In genomic region chr5:178238711-178239592, GRCh38 we compare ENCODE assay signal across 11 cellular contexts. TPM values are rescaled to one million over a fixed set of nuclear protein-coding genes. Genes with fewer than 3 reads are reported as not detected.
A peak's percentile ranks its signal among the peaks of the same experiment; 100 is the strongest.
DNase-seq lines count a peak whose midpoint lies in the region; ATAC-seq and TF ChIP-seq lines count a peak whose summit lies in the region.
"Had no signal": no experiment of that assay in that cellular context is flagged by ENCODE, and none has a peak within 500 bp of the region (broad histone marks: within the 10 kb centered on the region; RNA-seq: fewer than 3 reads in every experiment).

No MANE protein-coding gene starts in this region.

- H3K9me3 ChIP-seq in cardiac muscle cell (ENCODE audit: low read depth) = no peaks in the 10 kb centered on the region
- no peaks in the 10 kb centered on the region for H3K9me3 ChIP-seq in liver (ENCODE audit: control insufficient read depth in 4 of 4, low read length in 3 of 4)
- no peaks in the 10 kb centered on the region for H3K9me3 ChIP-seq in upper lobe of right lung
- H3K9me3 ChIP-seq: MG63 had no signal

- peak overlapping the region; percentile 62 for H3K4me3 Mint-ChIP-seq in activated CD8-positive, alpha-beta memory T cell treated with anti-CD3 and anti-CD28 coated beads, Interleukin-2, amount 10 ng/mL, durations not matched to agents 7 days and 5 days

- intact Hi-C loops in Right ventricle myocardium inferior (cut with DNase I) (no loop called here), upper lobe of right lung (cut with DNase I) (no loop called here)

- no peak for TF ChIP-seq CTCF in cardiac muscle cell (IDR thresholded peaks at IDR 0.05; ENCODE audit: low read depth, low read length)
- no peak for TF ChIP-seq CTCF in liver (IDR thresholded peaks at IDR 0.05; ENCODE audit: low read depth, low read length, missing input control)
- no peak for TF ChIP-seq CTCF in upper lobe of right lung (IDR thresholded peaks at IDR 0.05)
- no peak for TF ChIP-seq CTCF in coronary artery (IDR thresholded peaks at IDR 0.05)

- CTCF ChIA-PET in activated CD8-positive, alpha-beta memory T cell treated with anti-CD3 and anti-CD28 coated beads, Interleukin-2, amount 10 ng/mL, durations not matched to agents 7 days and 5 days (lab: Charles Lee) = interaction anchor here (1.4 to 3.9 kb wide), 4 partner anchors 10 to 28 kb away, joined by 3 to 22 read pairs (median 10); no protein-coding TSS in a partner anchor

- no peaks in the 10 kb centered on the region for H3K27me3 ChIP-seq in cardiac muscle cell
- H3K27me3 ChIP-seq in liver (ENCODE audit: control insufficient read depth in 4 of 4, insufficient read depth in 4 of 4, low read length in 3 of 4) = no peaks in the 10 kb centered on the region
- H3K27me3 ChIP-seq in upper lobe of right lung = no peaks in the 10 kb centered on the region
- H3K27me3 ChIP-seq: MG63 had no signal

- no peaks in the 10 kb centered on the region for H3K4me1 ChIP-seq in cardiac muscle cell (ENCODE audit: low read depth)
- peaks cover 24 to 51% (median 33%) of the 10 kb centered on the region in 4 donors for H3K4me1 ChIP-seq in liver (ENCODE audit: control insufficient read depth in 4 of 4, insufficient read depth in 4 of 4, low read length in 3 of 4)
- H3K4me1 ChIP-seq in upper lobe of right lung = peaks cover 59% of the 10 kb centered on the region

- peak overlapping the region; percentile 39 to 56 for H3K9ac ChIP-seq in liver (ENCODE audit: low read depth in 1 of 2, low read length in 2 of 2)

- peaks cover 88% of the 10 kb centered on the region for H3K4me1 Mint-ChIP-seq in activated CD8-positive, alpha-beta memory T cell treated with anti-CD3 and anti-CD28 coated beads, Interleukin-2, amount 10 ng/mL, durations not matched to agents 7 days and 5 days

- peak overlapping the region; percentile 11 for H3K27ac ChIP-seq in cardiac muscle cell
- H3K27ac ChIP-seq in liver (ENCODE audit: low read depth in 1 of 2, low read length in 2 of 2) = peak overlapping the region; percentile 87 to 97
- H3K27ac ChIP-seq in upper lobe of right lung = peak overlapping the region; percentile 55
- H3K27ac ChIP-seq in coronary artery = peak overlapping the region in 1 of 2 donors; percentile 62

- ATAC-seq in Right ventricle myocardium inferior = no peak
- ATAC-seq in activated CD8-positive, alpha-beta memory T cell treated with anti-CD3 and anti-CD28 coated beads, Interleukin-2, amount 10 ng/mL, durations not matched to agents 7 days and 5 days = peak; percentile 63
- no peak for ATAC-seq in upper lobe of right lung

- H3K27ac Mint-ChIP-seq in activated CD8-positive, alpha-beta memory T cell treated with anti-CD3 and anti-CD28 coated beads, Interleukin-2, amount 10 ng/mL, durations not matched to agents 7 days and 5 days = peak overlapping the region; percentile 99

- H3K4me3 ChIP-seq in cardiac muscle cell (no peak overlapping the region), liver (ENCODE audit: low read depth in 1 of 3, low read length in 3 of 3) (no peak overlapping the region), upper lobe of right lung (no peak overlapping the region), coronary artery (no peak overlapping the region)
- H3K4me3 ChIP-seq: MG63 had no signal

- no peaks in the 10 kb centered on the region for H3K36me3 Mint-ChIP-seq in activated CD8-positive, alpha-beta memory T cell treated with anti-CD3 and anti-CD28 coated beads, Interleukin-2, amount 10 ng/mL, durations not matched to agents 7 days and 5 days

- no peak for TF ChIP-seq RAD21 in liver (IDR thresholded peaks at IDR 0.05)

- DNase-seq in cardiac muscle cell (ENCODE audit: low read depth in 1 of 2, low spot score in 1 of 2) = no peak
- no peak for DNase-seq in Right ventricle myocardium inferior (ENCODE audit: missing footprints)
- DNase-seq in activated CD8-positive, alpha-beta memory T cell treated with anti-CD3 and anti-CD28 coated beads, Interleukin-2, amount 10 ng/mL, durations not matched to agents 7 days and 5 days = peak; percentile 89
- DNase-seq in upper lobe of right lung = no peak
- DNase-seq in occipital lobe (lab: John Stamatoyannopoulos, UW) = no peak
- no peak for DNase-seq in NAMALWA (ENCODE audit: low spot score)
- no peak for DNase-seq in coronary artery (ENCODE audit: low spot score)
- DNase-seq: mesenchymal stem cell, MG63, NCI-H82 had no signal

- no peaks in the 10 kb centered on the region for H3K36me3 ChIP-seq in cardiac muscle cell
- no peaks in the 10 kb centered on the region for H3K36me3 ChIP-seq in liver (ENCODE audit: control insufficient read depth in 4 of 4, insufficient read depth in 3 of 4, low read depth in 1 of 4, low read length in 3 of 4)
- H3K36me3 ChIP-seq in upper lobe of right lung = no peaks in the 10 kb centered on the region

- H3K27me3 Mint-ChIP-seq in activated CD8-positive, alpha-beta memory T cell treated with anti-CD3 and anti-CD28 coated beads, Interleukin-2, amount 10 ng/mL, durations not matched to agents 7 days and 5 days = no peaks in the 10 kb centered on the region

- 54% methylated on average over 17 of the region's 17 CpGs for WGBS in liver

- H3K9me3 Mint-ChIP-seq in activated CD8-positive, alpha-beta memory T cell treated with anti-CD3 and anti-CD28 coated beads, Interleukin-2, amount 10 ng/mL, durations not matched to agents 7 days and 5 days (ENCODE audit: low read depth) = no peaks in the 10 kb centered on the region

TF ChIP-seq in liver, 16 proteins besides CTCF, POLR2A, EP300 and RAD21:
- TF ChIP-seq NR2F2 (IDR thresholded peaks at IDR 0.05) = no peak
- TF ChIP-seq YY1 (IDR thresholded peaks at IDR 0.05) = no peak
- TF ChIP-seq ZBTB33 (IDR thresholded peaks at IDR 0.05) = no peak

RNA-seq across cellular contexts. Expression of gene PHYKPL, which starts 6.3 kb away (rescaled TPM):
- total RNA-seq in cardiac muscle cell = 26.4 and 57.0 TPM in 2 replicates
- polyA plus RNA-seq in cardiac muscle cell = 58.7 and 75.2 TPM in 2 replicates
- 34.5 TPM for total RNA-seq in Right ventricle myocardium inferior
- total RNA-seq in activated CD8-positive, alpha-beta memory T cell treated with anti-CD3 and anti-CD28 coated beads, Interleukin-2, amount 10 ng/mL, durations not matched to agents 7 days and 5 days = 100 to 1,000 TPM; 117 to 120 TPM
- 100 to 1,000 TPM in 1 of 2 donors, 10 to 100 TPM in 1; 25.6 to 103 TPM for total RNA-seq in liver
- polyA plus RNA-seq in liver = 10 to 100 TPM; 38.3 to 51.7 TPM
- 96.1 TPM for total RNA-seq in upper lobe of right lung
- total RNA-seq in occipital lobe = 12.9 TPM

RNA-seq across cellular contexts. Expression of gene HNRNPAB, which starts 34.6 kb away (rescaled TPM):
- total RNA-seq in cardiac muscle cell (127 and 154 TPM in 2 replicates), Right ventricle myocardium inferior (85.6 TPM), liver (10 to 100 TPM; 41.4 to 59.4 TPM), upper lobe of right lung (116 TPM), occipital lobe (45.5 TPM)
- polyA plus RNA-seq in cardiac muscle cell (205 and 224 TPM in 2 replicates), liver (10 to 100 TPM; 33.7 to 66.3 TPM)
- total RNA-seq in activated CD8-positive, alpha-beta memory T cell treated with anti-CD3 and anti-CD28 coated beads, Interleukin-2, amount 10 ng/mL, durations not matched to agents 7 days and 5 days = 100 to 1,000 TPM; 268 to 391 TPM

RNA-seq across cellular contexts. Expression of gene GMCL2, which starts 51.8 kb away (rescaled TPM):
- not detected in 2 replicates for total RNA-seq in cardiac muscle cell
- not detected in 2 replicates for polyA plus RNA-seq in cardiac muscle cell
- total RNA-seq in Right ventricle myocardium inferior = not detected
- total RNA-seq in activated CD8-positive, alpha-beta memory T cell treated with anti-CD3 and anti-CD28 coated beads, Interleukin-2, amount 10 ng/mL, durations not matched to agents 7 days and 5 days = not detected
- not detected for total RNA-seq in liver
- polyA plus RNA-seq in liver = not detected
- not detected for total RNA-seq in upper lobe of right lung
- not detected for total RNA-seq in occipital lobe
